In genomic region chr5:160008877-160009590, GRCh38 we compare ENCODE assay signal across 8 cellular contexts. TPM values are rescaled to one million over a fixed set of nuclear protein-coding genes. Genes with fewer than 3 reads are reported as not detected.
A peak's percentile ranks its signal among the peaks of the same experiment; 100 is the strongest.
DNase-seq lines count a peak whose midpoint lies in the region; ATAC-seq and TF ChIP-seq lines count a peak whose summit lies in the region.

Gene TTC1 (plus strand): TSS chr5:160009139. CDS start chr5:160010529, 1,390 bp downstream.

- peak within 1 kb of the TSS; percentile 91 for H3K27ac Mint-ChIP-seq in activated T-helper 1 cell treated with anti-CD3 and anti-CD28 coated beads, Interleukin-12 subunit alpha, Interleukin-12 subunit beta, Interleukin-2, Interleukin-4 antibody, amounts not matched to agents 30 ng/mL and 10 ng/mL and 1 ng/mL, durations not matched to agents 14 hours and 24 hours and 36 hours
- peak within 1 kb of the TSS; percentile 96 to 99 (median 99) for H3K27ac Mint-ChIP-seq in naive B cell
- peak within 1 kb of the TSS; percentile 91 for H3K27ac Mint-ChIP-seq in stimulated activated memory B cell treated with anti-CD40 and anti-IgM and Interleukin-4, amounts not matched to agents 10 μg/mL and 1 μg/mL and 100 μg/mL, for 72 hours

- H3K4me2 ChIP-seq in DOHH2 (ENCODE audit: low read length) (peak within 1 kb of the TSS; percentile 91), GM23248 (ENCODE audit: unreplicated experiment) (peak within 1 kb of the TSS; percentile 100)

- peak within 1 kb of the TSS; percentile 91 for H3K4me3 Mint-ChIP-seq in activated T-helper 1 cell treated with anti-CD3 and anti-CD28 coated beads, Interleukin-12 subunit alpha, Interleukin-12 subunit beta, Interleukin-2, Interleukin-4 antibody, amounts not matched to agents 30 ng/mL and 10 ng/mL and 1 ng/mL, durations not matched to agents 14 hours and 24 hours and 36 hours
- H3K4me3 Mint-ChIP-seq in naive B cell, result peak within 1 kb of the TSS; percentile 93 to 100 (median 96)
- H3K4me3 Mint-ChIP-seq in stimulated activated memory B cell treated with anti-CD40 and anti-IgM and Interleukin-4, amounts not matched to agents 10 μg/mL and 1 μg/mL and 100 μg/mL, for 72 hours, result peak within 1 kb of the TSS; percentile 89

- peak within 1 kb of the TSS; percentile 91 for H3K9ac ChIP-seq in GM23248

- H3K27me3 Mint-ChIP-seq in activated T-helper 1 cell treated with anti-CD3 and anti-CD28 coated beads, Interleukin-12 subunit alpha, Interleukin-12 subunit beta, Interleukin-2, Interleukin-4 antibody, amounts not matched to agents 30 ng/mL and 10 ng/mL and 1 ng/mL, durations not matched to agents 14 hours and 24 hours and 36 hours (ENCODE audit: insufficient read depth), result peaks cover 4% of the 10 kb centered on the region
- peaks cover 0 to 5% (median 0%) of the 10 kb centered on the region in 3 donors for H3K27me3 Mint-ChIP-seq in naive B cell
- H3K27me3 Mint-ChIP-seq in stimulated activated memory B cell treated with anti-CD40 and anti-IgM and Interleukin-4, amounts not matched to agents 10 μg/mL and 1 μg/mL and 100 μg/mL, for 72 hours, result no peaks in the 10 kb centered on the region

- in situ Hi-C loops in GM23248 (cut with MboI), result no loop called here

- peaks cover 19% of the 10 kb centered on the region for H3K36me3 Mint-ChIP-seq in activated T-helper 1 cell treated with anti-CD3 and anti-CD28 coated beads, Interleukin-12 subunit alpha, Interleukin-12 subunit beta, Interleukin-2, Interleukin-4 antibody, amounts not matched to agents 30 ng/mL and 10 ng/mL and 1 ng/mL, durations not matched to agents 14 hours and 24 hours and 36 hours (ENCODE audit: low read depth)
- H3K36me3 Mint-ChIP-seq in naive B cell, result peaks cover 0 to 8% of the 10 kb centered on the region in 2 donors
- peaks cover 16% of the 10 kb centered on the region for H3K36me3 Mint-ChIP-seq in stimulated activated memory B cell treated with anti-CD40 and anti-IgM and Interleukin-4, amounts not matched to agents 10 μg/mL and 1 μg/mL and 100 μg/mL, for 72 hours

- peak within 1 kb of the TSS; percentile 33; the same call in 1 of the 2 replicates for H3K27ac ChIP-seq in DOHH2 (ENCODE audit: low read depth, low read length)
- peak within 1 kb of the TSS; percentile 85 for H3K27ac ChIP-seq in GM23248

- TF ChIP-seq CTCF in DOHH2 (IDR thresholded peaks at IDR 0.05; ENCODE audit: low read depth, low read length, poor library complexity, severe bottlenecking), result no peak

- peak within 1 kb of the TSS; percentile 91 for H3K4me3 ChIP-seq in DOHH2 (ENCODE audit: low read length)
- peak within 1 kb of the TSS; percentile 100 for H3K4me3 ChIP-seq in GM23248

- peaks cover 25% of the 10 kb centered on the region for H3K4me1 ChIP-seq in DOHH2 (ENCODE audit: control insufficient read depth, low read length)
- H3K4me1 ChIP-seq in GM23248 (ENCODE audit: insufficient read depth), result peaks cover 8% of the 10 kb centered on the region; the same call in 1 of the 2 replicates

- peak; percentile 99 for ATAC-seq in naive B cell (ENCODE audit: low read depth in 2 of 2)
- ATAC-seq in stimulated activated memory B cell treated with anti-CD40 and anti-IgM and Interleukin-4, amounts not matched to agents 10 μg/mL and 1 μg/mL and 100 μg/mL, for 72 hours, result peak; percentile 100

- peak within 1 kb of the TSS; percentile 99 for H2AFZ ChIP-seq in GM23248

- no peaks in the 10 kb centered on the region for H3K9me3 Mint-ChIP-seq in activated T-helper 1 cell treated with anti-CD3 and anti-CD28 coated beads, Interleukin-12 subunit alpha, Interleukin-12 subunit beta, Interleukin-2, Interleukin-4 antibody, amounts not matched to agents 30 ng/mL and 10 ng/mL and 1 ng/mL, durations not matched to agents 14 hours and 24 hours and 36 hours
- H3K9me3 Mint-ChIP-seq in naive B cell, result no peaks in the 10 kb centered on the region
- H3K9me3 Mint-ChIP-seq in stimulated activated memory B cell treated with anti-CD40 and anti-IgM and Interleukin-4, amounts not matched to agents 10 μg/mL and 1 μg/mL and 100 μg/mL, for 72 hours, result no peaks in the 10 kb centered on the region

- H3K27me3 ChIP-seq in DOHH2 (ENCODE audit: control insufficient read depth, low read length) (no peaks in the 10 kb centered on the region), GM23248 (replicated peaks; ENCODE audit: insufficient read depth) (no peaks in the 10 kb centered on the region)

- intact Hi-C loops in activated T-helper 1 cell treated with anti-CD3 and anti-CD28 coated beads, Interleukin-12 subunit alpha, Interleukin-12 subunit beta, Interleukin-2, Interleukin-4 antibody, amounts not matched to agents 30 ng/mL and 10 ng/mL and 1 ng/mL, durations not matched to agents 14 hours and 24 hours and 36 hours (cut with micrococcal nuclease), result loop anchor here (1.0 to 5.0 kb wide), 10 partner anchors 110 to 1188 kb away; partner anchors contain the start of genes PWWP2A, SLU7 and UBLCP1

- peaks cover 29% of the 10 kb centered on the region for H3K4me1 Mint-ChIP-seq in activated T-helper 1 cell treated with anti-CD3 and anti-CD28 coated beads, Interleukin-12 subunit alpha, Interleukin-12 subunit beta, Interleukin-2, Interleukin-4 antibody, amounts not matched to agents 30 ng/mL and 10 ng/mL and 1 ng/mL, durations not matched to agents 14 hours and 24 hours and 36 hours (ENCODE audit: low read depth)
- peaks cover 20 to 30% (median 26%) of the 10 kb centered on the region in 3 donors for H3K4me1 Mint-ChIP-seq in naive B cell
- peaks cover 24% of the 10 kb centered on the region for H3K4me1 Mint-ChIP-seq in stimulated activated memory B cell treated with anti-CD40 and anti-IgM and Interleukin-4, amounts not matched to agents 10 μg/mL and 1 μg/mL and 100 μg/mL, for 72 hours

- H3K36me3 ChIP-seq in DOHH2 (ENCODE audit: control insufficient read depth, low read length) (peaks cover 23% of the 10 kb centered on the region), GM23248 (ENCODE audit: low read depth) (peaks cover 5% of the 10 kb centered on the region; the same call in 1 of the 2 replicates)

- H3F3A ChIP-seq in DOHH2 (ENCODE audit: control insufficient read depth, insufficient read depth), result no peaks in the 10 kb centered on the region
- H3F3A ChIP-seq in GM23248 (ENCODE audit: insufficient read depth), result no peaks in the 10 kb centered on the region

- H3K9me3 ChIP-seq in DOHH2 (ENCODE audit: control insufficient read depth, insufficient read depth, low read length), result no peaks in the 10 kb centered on the region
- no peaks in the 10 kb centered on the region for H3K9me3 ChIP-seq in GM23248 (ENCODE audit: low read depth)

- H4K20me1 ChIP-seq in DOHH2 (ENCODE audit: control insufficient read depth, insufficient read depth, low read depth, low read length), result no peaks in the 10 kb centered on the region
- no peaks in the 10 kb centered on the region for H4K20me1 ChIP-seq in GM23248 (ENCODE audit: insufficient read depth)

- WGBS in GM23248 (ENCODE audit: low coverage in 1 of 2, low lambda C conversion rate in 2 of 2, missing lambda C conversion rate in 2 of 2), 2 experiments, result 1 to 2% methylated on average over 31 of the region's 31 CpGs

- H3K79me2 ChIP-seq in DOHH2 (ENCODE audit: control insufficient read depth, low read length), result peaks cover 33% of the 10 kb centered on the region
- H3K79me2 ChIP-seq in GM23248 (ENCODE audit: insufficient read depth), result peaks cover 48% of the 10 kb centered on the region

- H3K9me2 ChIP-seq in DOHH2 (replicated peaks; ENCODE audit: control insufficient read depth, low read length), result no peaks in the 10 kb centered on the region
- H3K9me2 ChIP-seq in GM23248 (ENCODE audit: insufficient read depth), result no peaks in the 10 kb centered on the region

- DNase-seq in GM23248, result peak; percentile 100
- DNase-seq in Kasumi-1 (lab: John Stamatoyannopoulos, UW), result peak; percentile 99
- DNase-seq in RPMI7951 (ENCODE audit: low read depth), result peak; percentile 97
- DNase-seq in activated T-helper 1 cell treated with anti-CD3 and anti-CD28 coated beads, Interleukin-12 subunit alpha, Interleukin-12 subunit beta, Interleukin-2, Interleukin-4 antibody, amounts not matched to agents 30 ng/mL and 10 ng/mL and 1 ng/mL, durations not matched to agents 14 hours and 24 hours and 36 hours (ENCODE audit: low spot score), result peak; percentile 90
- DNase-seq in fibroblast of gingiva (ENCODE audit: low read depth), result peak; percentile 98
- peak; percentile 89 for DNase-seq in naive B cell

RNA-seq across cellular contexts. Expression of gene TTC1, which starts in this region (rescaled TPM):
- total RNA-seq in GM23248 (2014; rRNA removed; shearing (Covaris generic)), result 39.9 and 46.8 TPM in 2 replicates
- polyA plus RNA-seq in GM23248 (2016; fragmentation: Nextera tagmentation; extraction: Ambion mirVana) (67.5 and 67.7 TPM in 2 replicates), naive B cell (ENCODE audit: low read depth in 6 of 6) (100 to 1,000 TPM in 2 of 6 donors, 10 to 100 TPM in 4; 85.2 to 153 (median 96.7) TPM)
- 43.9 and 46.9 TPM in 2 replicates for total RNA-seq in RPMI7951 (2014; rRNA removed; shearing (Covaris generic))
- 65.9 and 69.1 TPM in 2 replicates for total RNA-seq in activated T-helper 1 cell treated with anti-CD3 and anti-CD28 coated beads, Interleukin-12 subunit alpha, Interleukin-12 subunit beta, Interleukin-2, Interleukin-4 antibody, amounts not matched to agents 30 ng/mL and 10 ng/mL and 1 ng/mL, durations not matched to agents 14 hours and 24 hours and 36 hours

Comparison
In these comparisons a context has a peak if more than half of its experiments do, and no peak if none do; other contexts are left out.
1. Peak in every context shown above with its lines: DNase-seq, ATAC-seq, H3K4me3 ChIP-seq and H3K27ac ChIP-seq.